Comparison of ENCODE assay signal across 19 cellular contexts in the genomic region with DNA sequence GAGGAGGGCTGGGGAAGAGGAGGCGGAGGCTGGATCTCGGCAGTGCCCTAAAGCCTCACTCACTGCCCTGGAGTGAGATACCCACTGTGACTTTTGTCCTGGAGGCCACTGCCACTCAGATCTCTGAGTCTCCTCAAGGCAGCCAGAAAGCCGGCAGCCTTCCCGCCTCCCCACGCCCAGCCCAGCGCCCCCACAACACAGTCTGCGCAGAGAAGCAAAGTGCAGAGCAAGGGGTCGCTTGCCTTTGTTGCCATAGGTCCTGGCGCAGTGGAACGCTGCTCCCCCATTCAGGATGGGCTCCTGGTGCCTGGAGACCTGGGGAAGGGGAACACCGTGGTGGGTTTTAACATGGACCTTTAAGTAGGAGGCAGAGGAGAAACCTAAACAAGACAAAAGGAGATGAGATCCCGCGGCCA.
"Had no signal": no experiment of that assay in that cellular context is flagged by ENCODE, and none has a peak within 500 bp of the region (broad histone marks: within the 10 kb centered on the region; RNA-seq: fewer than 3 reads in every experiment).

No MANE protein-coding gene starts in this region.

- H3K4me3 ChIP-seq: breast epithelium, esophagus squamous epithelium, gastroesophageal sphincter, left ventricle myocardium inferior, pancreas had no signal

- H3K27me3 ChIP-seq: breast epithelium, esophagus squamous epithelium, gastroesophageal sphincter, neutrophil, pancreas had no signal

- DNase-seq: activated CD4-positive, alpha-beta T cell treated with anti-CD3 and anti-CD28 coated beads for 1 hour; activated CD4-positive, alpha-beta T cell treated with anti-CD3 and anti-CD28 coated beads, Interleukin-2, amount 50 U/mL, for 4 hours; activated naive CD4-positive, alpha-beta T cell; activated naive CD8-positive, alpha-beta T cell treated with anti-CD3 and anti-CD28 coated beads, Interleukin-2, amount 10 ng/mL, durations not matched to agents 7 days and 5 days; amniotic stem cell; effector memory CD8-positive, alpha-beta T cell; esophagus squamous epithelium; left ventricle myocardium inferior; pancreas; small intestine; stimulated activated naive B cell treated with anti-CD40 and anti-IgM and Interleukin-4, amounts not matched to agents 10 μg/mL and 1 μg/mL and 100 μg/mL, for 72 hours; T-helper 1 cell had no signal

- H3K27ac ChIP-seq: gastroesophageal sphincter, left ventricle myocardium inferior, pancreas had no signal

- H3K9me3 ChIP-seq: breast epithelium, esophagus squamous epithelium, gastroesophageal sphincter, left ventricle myocardium inferior, neutrophil, pancreas had no signal

- H3K27ac Mint-ChIP-seq: activated naive CD8-positive, alpha-beta T cell treated with anti-CD3 and anti-CD28 coated beads, Interleukin-2, amount 10 ng/mL, durations not matched to agents 7 days and 5 days; activated T-helper 1 cell treated with anti-CD3 and anti-CD28 coated beads, Interleukin-12 subunit alpha, Interleukin-12 subunit beta, Interleukin-2, Interleukin-4 antibody, amounts not matched to agents 30 ng/mL and 10 ng/mL and 1 ng/mL, durations not matched to agents 14 hours and 24 hours and 36 hours; nephron; type B pancreatic cell had no signal

- ATAC-seq: effector memory CD8-positive, alpha-beta T cell; pancreas had no signal

- H3K4me1 ChIP-seq: breast epithelium, gastroesophageal sphincter, left ventricle myocardium inferior, pancreas had no signal

- H3K9me3 Mint-ChIP-seq: activated naive CD8-positive, alpha-beta T cell treated with anti-CD3 and anti-CD28 coated beads, Interleukin-2, amount 10 ng/mL, durations not matched to agents 7 days and 5 days; activated T-helper 1 cell treated with anti-CD3 and anti-CD28 coated beads, Interleukin-12 subunit alpha, Interleukin-12 subunit beta, Interleukin-2, Interleukin-4 antibody, amounts not matched to agents 30 ng/mL and 10 ng/mL and 1 ng/mL, durations not matched to agents 14 hours and 24 hours and 36 hours; central memory CD8-positive, alpha-beta T cell; effector memory CD8-positive, alpha-beta T cell; nephron; stimulated activated naive B cell treated with anti-CD40 and anti-IgM and Interleukin-4, amounts not matched to agents 10 μg/mL and 1 μg/mL and 100 μg/mL, for 72 hours; type B pancreatic cell had no signal

- H3K4me3 Mint-ChIP-seq: activated naive CD8-positive, alpha-beta T cell treated with anti-CD3 and anti-CD28 coated beads, Interleukin-2, amount 10 ng/mL, durations not matched to agents 7 days and 5 days; activated T-helper 1 cell treated with anti-CD3 and anti-CD28 coated beads, Interleukin-12 subunit alpha, Interleukin-12 subunit beta, Interleukin-2, Interleukin-4 antibody, amounts not matched to agents 30 ng/mL and 10 ng/mL and 1 ng/mL, durations not matched to agents 14 hours and 24 hours and 36 hours; central memory CD8-positive, alpha-beta T cell; effector memory CD8-positive, alpha-beta T cell; nephron; stimulated activated naive B cell treated with anti-CD40 and anti-IgM and Interleukin-4, amounts not matched to agents 10 μg/mL and 1 μg/mL and 100 μg/mL, for 72 hours; type B pancreatic cell had no signal

- H3K36me3 ChIP-seq: breast epithelium had no signal
